In the genomic region with DNA sequence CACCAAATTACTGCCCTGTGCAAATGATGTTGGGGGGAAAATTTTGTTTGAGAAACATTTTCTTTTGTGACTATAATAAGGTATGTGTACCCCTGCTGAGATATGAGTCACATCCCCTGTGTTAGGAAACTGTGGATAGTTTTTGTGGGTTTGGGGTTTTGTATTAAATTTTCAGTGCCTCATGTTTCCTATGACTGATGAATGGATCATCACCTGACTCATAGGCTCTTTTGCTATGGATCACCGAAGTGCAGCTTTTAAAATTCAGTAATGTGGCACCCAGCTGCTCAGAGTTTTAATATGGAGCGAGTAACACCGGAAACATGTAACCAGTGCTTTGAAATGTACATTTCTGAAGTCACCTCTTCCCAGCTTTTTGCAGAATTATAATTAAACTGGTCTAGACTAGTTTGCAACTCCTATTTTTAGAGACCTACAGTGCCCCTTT, we compare ENCODE assay signal across 11 cellular contexts.
DNase-seq lines count a peak whose midpoint lies in the region; ATAC-seq lines count a peak whose summit lies in the region.
"Had no signal": no experiment of that assay in that cellular context is flagged by ENCODE, and none has a peak within 500 bp of the region (broad histone marks: within the 10 kb centered on the region; RNA-seq: fewer than 3 reads in every experiment).

No MANE protein-coding gene starts in this region.

- peaks cover 10% of the 10 kb centered on the region for H3K27me3 Mint-ChIP-seq in activated naive CD8-positive, alpha-beta T cell treated with anti-CD3 and anti-CD28 coated beads, Interleukin-2, amount 10 ng/mL, durations not matched to agents 7 days and 5 days
- peaks cover 0 to 4% of the 10 kb centered on the region in 2 donors for H3K27me3 Mint-ChIP-seq in CD4-positive, alpha-beta memory T cell

- POLR2A ChIA-PET in activated naive CD8-positive, alpha-beta T cell treated with anti-CD3 and anti-CD28 coated beads, Interleukin-2, amount 10 ng/mL, durations not matched to agents 7 days and 5 days (lab: Charles Lee): no interaction called here
- POLR2A ChIA-PET in CD4-positive, alpha-beta memory T cell (lab: Charles Lee; ENCODE audit: partially characterized antibody): no interaction called here

- H3K9me3 ChIP-seq in mesodermal cell (ENCODE audit: control insufficient read depth, low read length): no peaks in the 10 kb centered on the region
- H3K9me3 ChIP-seq in CD4-positive, alpha-beta memory T cell (ENCODE audit: control insufficient read depth in 1 of 2, low read length in 2 of 2): no peaks in the 10 kb centered on the region
- H3K9me3 ChIP-seq: neutrophil had no signal

- peak; percentile 63 for ATAC-seq in activated naive CD8-positive, alpha-beta T cell treated with anti-CD3 and anti-CD28 coated beads, Interleukin-2, amount 10 ng/mL, durations not matched to agents 7 days and 5 days (ENCODE audit: low read depth)
- no peak for ATAC-seq in GM21825 (IDR thresholded peaks at IDR 0.05; ENCODE audit: unreplicated experiment)

- peaks cover 27% of the 10 kb centered on the region for H3K4me1 ChIP-seq in mesodermal cell (ENCODE audit: control insufficient read depth, insufficient read depth, low read length, poor library complexity, severe bottlenecking)
- no peaks in the 10 kb centered on the region for H3K4me1 ChIP-seq in CD4-positive, alpha-beta memory T cell (ENCODE audit: insufficient read depth, low read length)

- peak overlapping the region; percentile 47 for H3K27ac ChIP-seq in mesodermal cell (ENCODE audit: low read depth, low read length, severe bottlenecking)
- no peak overlapping the region for H3K27ac ChIP-seq in CD4-positive, alpha-beta memory T cell (ENCODE audit: low read depth, low read length)
- H3K27ac ChIP-seq: neutrophil had no signal

- CTCF ChIA-PET in CD4-positive, alpha-beta memory T cell (lab: Charles Lee; ENCODE audit: partially characterized antibody): no interaction called here

- no peak overlapping the region for H3K4me3 Mint-ChIP-seq in activated naive CD8-positive, alpha-beta T cell treated with anti-CD3 and anti-CD28 coated beads, Interleukin-2, amount 10 ng/mL, durations not matched to agents 7 days and 5 days
- H3K4me3 Mint-ChIP-seq in CD4-positive, alpha-beta memory T cell: no peak overlapping the region

- peaks cover 2% of the 10 kb centered on the region for H3K9me3 Mint-ChIP-seq in activated naive CD8-positive, alpha-beta T cell treated with anti-CD3 and anti-CD28 coated beads, Interleukin-2, amount 10 ng/mL, durations not matched to agents 7 days and 5 days
- H3K9me3 Mint-ChIP-seq in CD4-positive, alpha-beta memory T cell: peaks cover 0 to 2% (median 0%) of the 10 kb centered on the region in 8 donors

- H3K36me3 ChIP-seq in mesodermal cell (ENCODE audit: control insufficient read depth, insufficient read depth, low read length): no peaks in the 10 kb centered on the region
- no peaks in the 10 kb centered on the region for H3K36me3 ChIP-seq in CD4-positive, alpha-beta memory T cell (ENCODE audit: insufficient read depth, low read length)
- H3K36me3 ChIP-seq: neutrophil had no signal

- no peaks in the 10 kb centered on the region for H3K36me3 Mint-ChIP-seq in activated naive CD8-positive, alpha-beta T cell treated with anti-CD3 and anti-CD28 coated beads, Interleukin-2, amount 10 ng/mL, durations not matched to agents 7 days and 5 days
- H3K36me3 Mint-ChIP-seq in CD4-positive, alpha-beta memory T cell: no peaks in the 10 kb centered on the region

- 54% methylated on average over 3 of the region's 3 CpGs; no CpG with 5 or more reads in 1 of the 2 experiments for WGBS in mesodermal cell (ENCODE audit: insufficient coverage in 2 of 2), 2 experiments

- H3K4me1 Mint-ChIP-seq in activated naive CD8-positive, alpha-beta T cell treated with anti-CD3 and anti-CD28 coated beads, Interleukin-2, amount 10 ng/mL, durations not matched to agents 7 days and 5 days: peaks cover 4% of the 10 kb centered on the region
- no peaks in the 10 kb centered on the region for H3K4me1 Mint-ChIP-seq in CD4-positive, alpha-beta memory T cell

- DNase-seq in EL: peak; percentile 99
- DNase-seq in KG1 (lab: John Stamatoyannopoulos, UW): peak; percentile 26
- no peak for DNase-seq in activated naive CD8-positive, alpha-beta T cell treated with anti-CD3 and anti-CD28 coated beads, Interleukin-2, amount 10 ng/mL, durations not matched to agents 7 days and 5 days
- DNase-seq in central memory CD4-positive, alpha-beta T cell: no peak
- no peak for DNase-seq in NCI-H82 treated with DMSO at 0.1 percent for 48 hours (lab: John Stamatoyannopoulos, UW; ENCODE audit: unreplicated experiment)
- no peak for DNase-seq in CD4-positive, alpha-beta memory T cell
- DNase-seq: effector memory CD4-positive, alpha-beta T cell; T1000 had no signal

- H3K27me3 ChIP-seq in CD4-positive, alpha-beta memory T cell (ENCODE audit: insufficient read depth, low read length): no peaks in the 10 kb centered on the region

- H3K27ac Mint-ChIP-seq in activated naive CD8-positive, alpha-beta T cell treated with anti-CD3 and anti-CD28 coated beads, Interleukin-2, amount 10 ng/mL, durations not matched to agents 7 days and 5 days: no peak overlapping the region
- H3K27ac Mint-ChIP-seq in CD4-positive, alpha-beta memory T cell: no peak overlapping the region

- intact Hi-C loops in CD4-positive, alpha-beta memory T cell (cut with micrococcal nuclease): no loop called here

- no peak overlapping the region for H3K4me3 ChIP-seq in mesodermal cell (ENCODE audit: extremely low read depth, insufficient read depth, low read length, poor library complexity, severe bottlenecking)
- no peak overlapping the region for H3K4me3 ChIP-seq in CD4-positive, alpha-beta memory T cell (ENCODE audit: low read length in 2 of 2)

Comparison
In these comparisons a context has a peak if more than half of its experiments do, and no peak if none do; other contexts are left out.
1. DNase-seq: peak in EL (single experiment) and KG1 (single experiment); none in activated naive CD8-positive, alpha-beta T cell treated with anti-CD3 and anti-CD28 coated beads, Interleukin-2, amount 10 ng/mL, durations not matched to agents 7 days and 5 days (single experiment), central memory CD4-positive, alpha-beta T cell (single experiment), NCI-H82 treated with DMSO at 0.1 percent for 48 hours (single experiment) and CD4-positive, alpha-beta memory T cell (0 of 5).